9 cellular contexts compared by ENCODE assay signal in the genomic region with DNA sequence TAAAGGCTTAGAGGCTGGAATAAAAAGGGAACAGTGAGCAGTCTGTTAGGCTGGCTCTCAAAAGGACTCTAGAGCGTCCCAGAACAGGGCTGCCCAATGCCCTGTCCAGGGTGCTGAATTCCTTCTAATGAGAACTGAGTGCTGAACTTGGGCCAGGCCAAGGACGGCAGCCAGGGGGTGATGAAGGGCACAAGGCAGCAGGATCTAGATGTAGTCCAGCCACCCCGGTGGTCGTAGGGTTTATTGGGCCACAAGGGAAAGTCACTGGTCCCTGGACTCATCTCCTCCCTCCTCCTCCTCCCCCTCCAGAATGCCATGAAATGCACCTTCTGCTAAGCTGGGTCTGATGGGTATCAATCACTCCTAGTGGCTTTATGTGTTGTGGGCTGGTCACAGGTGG. TPM values are rescaled to one million over a fixed set of nuclear protein-coding genes. Genes with fewer than 3 reads are reported as not detected.
DNase-seq lines count a peak whose midpoint lies in the region; ATAC-seq and TF ChIP-seq lines count a peak whose summit lies in the region.
"Had no signal": no experiment of that assay in that cellular context is flagged by ENCODE, and none has a peak within 500 bp of the region (broad histone marks: within the 10 kb centered on the region; RNA-seq: fewer than 3 reads in every experiment).

No MANE protein-coding gene starts in this region.

- peak; percentile 81 for ATAC-seq in naive thymus-derived CD4-positive, alpha-beta T cell
- ATAC-seq in HG03521 (IDR thresholded peaks at IDR 0.05; ENCODE audit: unreplicated experiment) = no peak

- H3K27ac ChIP-seq in naive thymus-derived CD4-positive, alpha-beta T cell (ENCODE audit: low read depth, low read length) = no peak overlapping the region
- H3K27ac ChIP-seq: psoas muscle had no signal

- no peaks in the 10 kb centered on the region for H3K4me1 ChIP-seq in naive thymus-derived CD4-positive, alpha-beta T cell (ENCODE audit: control insufficient read depth in 2 of 2, insufficient read depth in 2 of 2, low read length in 2 of 2)
- H3K4me1 ChIP-seq: psoas muscle had no signal

- intact Hi-C loops in activated CD4-positive, alpha-beta T cell treated with anti-CD3 and anti-CD28 coated beads, Interleukin-2, amount 10 ng/mL, durations not matched to agents 24 days and 14 days (cut with micrococcal nuclease) = no loop called here
- intact Hi-C loops in naive thymus-derived CD4-positive, alpha-beta T cell (cut with micrococcal nuclease) = no loop called here

- H3K27me3 ChIP-seq in naive thymus-derived CD4-positive, alpha-beta T cell (ENCODE audit: control insufficient read depth in 2 of 2, insufficient read depth in 2 of 2, low read length in 2 of 2) = no peaks in the 10 kb centered on the region

- no peak overlapping the region for H3K4me3 Mint-ChIP-seq in activated CD4-positive, alpha-beta T cell treated with anti-CD3 and anti-CD28 coated beads, Interleukin-2, amount 10 ng/mL, durations not matched to agents 24 days and 14 days
- H3K4me3 Mint-ChIP-seq in naive thymus-derived CD4-positive, alpha-beta T cell = no peak overlapping the region

- TF ChIP-seq CTCF in LNCAP (IDR thresholded peaks at IDR 0.05) = peak; percentile 26; the same call in 1 of the 2 replicates

- H3K4me1 Mint-ChIP-seq in activated CD4-positive, alpha-beta T cell treated with anti-CD3 and anti-CD28 coated beads, Interleukin-2, amount 10 ng/mL, durations not matched to agents 24 days and 14 days = no peaks in the 10 kb centered on the region
- peaks cover 0 to 2% (median 0%) of the 10 kb centered on the region in 7 donors for H3K4me1 Mint-ChIP-seq in naive thymus-derived CD4-positive, alpha-beta T cell

- POLR2A ChIA-PET in naive thymus-derived CD4-positive, alpha-beta T cell (lab: Charles Lee) = no interaction called here

- CTCF ChIA-PET in naive thymus-derived CD4-positive, alpha-beta T cell (lab: Charles Lee) = no interaction called here

- no peaks in the 10 kb centered on the region for H3K36me3 Mint-ChIP-seq in activated CD4-positive, alpha-beta T cell treated with anti-CD3 and anti-CD28 coated beads, Interleukin-2, amount 10 ng/mL, durations not matched to agents 24 days and 14 days (ENCODE audit: low read depth)
- H3K36me3 Mint-ChIP-seq in naive thymus-derived CD4-positive, alpha-beta T cell = peaks cover 0 to 28% (median 0%) of the 10 kb centered on the region in 5 donors

- H3K27me3 Mint-ChIP-seq in activated CD4-positive, alpha-beta T cell treated with anti-CD3 and anti-CD28 coated beads, Interleukin-2, amount 10 ng/mL, durations not matched to agents 24 days and 14 days = peaks cover under 1% of the 10 kb centered on the region
- no peaks in the 10 kb centered on the region for H3K27me3 Mint-ChIP-seq in naive thymus-derived CD4-positive, alpha-beta T cell

- H3K9me3 Mint-ChIP-seq in activated CD4-positive, alpha-beta T cell treated with anti-CD3 and anti-CD28 coated beads, Interleukin-2, amount 10 ng/mL, durations not matched to agents 24 days and 14 days = no peaks in the 10 kb centered on the region
- no peaks in the 10 kb centered on the region for H3K9me3 Mint-ChIP-seq in naive thymus-derived CD4-positive, alpha-beta T cell

- H3K27ac Mint-ChIP-seq in activated CD4-positive, alpha-beta T cell treated with anti-CD3 and anti-CD28 coated beads, Interleukin-2, amount 10 ng/mL, durations not matched to agents 24 days and 14 days = no peak overlapping the region
- H3K27ac Mint-ChIP-seq in naive thymus-derived CD4-positive, alpha-beta T cell = no peak overlapping the region

- H3K9me3 ChIP-seq in naive thymus-derived CD4-positive, alpha-beta T cell (ENCODE audit: control insufficient read depth in 2 of 3, low read length in 3 of 3) = no peaks in the 10 kb centered on the region
- H3K9me3 ChIP-seq: psoas muscle had no signal

- in situ Hi-C loops in Caki2 (cut with HindIII; ENCODE audit: low pct_unique_long_range_greater_than_20kb, low sequenced_read_pairs) = no loop called here

- TF ChIP-seq POLR2A in erythroblast (IDR thresholded peaks at IDR 0.05; ENCODE audit: low read length) = no peak

- peak; percentile 68 for DNase-seq in Caki2 (ENCODE audit: low read depth)
- peak; percentile 90 for DNase-seq in activated CD4-positive, alpha-beta T cell treated with anti-CD3 and anti-CD28 coated beads, Interleukin-2, amount 10 ng/mL, durations not matched to agents 24 days and 14 days
- DNase-seq in erythroblast (lab: John Stamatoyannopoulos, UW) = peak; percentile 77 to 81
- DNase-seq in naive thymus-derived CD4-positive, alpha-beta T cell = peak in 7 of 9 donors; percentile 13 to 58 (median 45)
- DNase-seq in NCI-H748 treated with DMSO at 0.1 percent for 48 hours (lab: John Stamatoyannopoulos, UW) = no peak
- DNase-seq in NCI-H2107 treated with DMSO at 0.1 percent for 48 hours (lab: John Stamatoyannopoulos, UW; ENCODE audit: unreplicated experiment) = no peak

- H3K36me3 ChIP-seq in naive thymus-derived CD4-positive, alpha-beta T cell (ENCODE audit: control insufficient read depth in 2 of 3, insufficient read depth in 3 of 3, low read length in 3 of 3) = no peaks in the 10 kb centered on the region

- no peak overlapping the region for H3K4me3 ChIP-seq in naive thymus-derived CD4-positive, alpha-beta T cell (ENCODE audit: low read length)
- H3K4me3 ChIP-seq: psoas muscle had no signal

RNA-seq across cellular contexts. Expression of a gene that starts 19.2 kb away (rescaled TPM):
- total RNA-seq in Caki2 (2014; rRNA removed; shearing (Covaris generic); ENCODE audit: low replicate concordance) = 6.2 and 6.7 TPM in 2 replicates
- 0.98 and 1.0 TPM in 2 replicates for total RNA-seq in activated CD4-positive, alpha-beta T cell treated with anti-CD3 and anti-CD28 coated beads, Interleukin-2, amount 10 ng/mL, durations not matched to agents 24 days and 14 days
- 10 to 100 TPM in 2 of 5 experiments, 1 to 10 TPM in 2, under 1 TPM in 1; 0.85 to 12.9 (median 7.8) TPM for total RNA-seq in naive thymus-derived CD4-positive, alpha-beta T cell
- 1 to 10 TPM; 1.1 to 1.4 TPM for polyA plus RNA-seq in naive thymus-derived CD4-positive, alpha-beta T cell

RNA-seq across cellular contexts. Expression of a gene that starts 30.6 kb away (rescaled TPM):
- 48.0 and 49.9 TPM in 2 replicates for total RNA-seq in Caki2 (2014; rRNA removed; shearing (Covaris generic); ENCODE audit: low replicate concordance)
- total RNA-seq in activated CD4-positive, alpha-beta T cell treated with anti-CD3 and anti-CD28 coated beads, Interleukin-2, amount 10 ng/mL, durations not matched to agents 24 days and 14 days = 5.5 and 6.3 TPM in 2 replicates
- total RNA-seq in naive thymus-derived CD4-positive, alpha-beta T cell = 10 to 100 TPM in 2 of 5 experiments, 1 to 10 TPM in 3; 5.0 to 11.1 (median 8.9) TPM
- 10 to 100 TPM in 1 of 2 donors, 1 to 10 TPM in 1; 9.8 to 15.0 TPM for polyA plus RNA-seq in naive thymus-derived CD4-positive, alpha-beta T cell

RNA-seq across cellular contexts. Expression of a gene that starts 47.4 kb away (rescaled TPM):
- 59.5 and 63.9 TPM in 2 replicates for total RNA-seq in Caki2 (2014; rRNA removed; shearing (Covaris generic); ENCODE audit: low replicate concordance)
- 178 and 180 TPM in 2 replicates for total RNA-seq in activated CD4-positive, alpha-beta T cell treated with anti-CD3 and anti-CD28 coated beads, Interleukin-2, amount 10 ng/mL, durations not matched to agents 24 days and 14 days
- total RNA-seq in naive thymus-derived CD4-positive, alpha-beta T cell = 10 to 100 TPM; 41.7 to 77.0 (median 73.4) TPM
- 1 to 10 TPM; 6.3 to 7.2 TPM for polyA plus RNA-seq in naive thymus-derived CD4-positive, alpha-beta T cell

Comparison
In these comparisons a context has a peak if more than half of its experiments do, and no peak if none do; other contexts are left out.
1. DNase-seq: peak in Caki2 (single experiment), activated CD4-positive, alpha-beta T cell treated with anti-CD3 and anti-CD28 coated beads, Interleukin-2, amount 10 ng/mL, durations not matched to agents 24 days and 14 days (single experiment), erythroblast (2 of 2) and naive thymus-derived CD4-positive, alpha-beta T cell (7 of 9); none in NCI-H748 treated with DMSO at 0.1 percent for 48 hours (single experiment) and NCI-H2107 treated with DMSO at 0.1 percent for 48 hours (single experiment).